Comparison of ENCODE assay signal across 1 cellular context in genomic region chr1:26387447-26387846, GRCh38.
TF ChIP-seq lines count a peak whose summit lies in the region.

No MANE protein-coding gene starts in this region.

TF ChIP-seq in HepG2, 621 proteins besides CTCF, POLR2A, EP300 and RAD21 (continues in another document):
- peak; percentile 100 for TF ChIP-seq FOSL2 (CRISPR knock-in tag; IDR thresholded peaks at IDR 0.05)
- TF ChIP-seq ARNT2 (CRISPR knock-in tag; IDR thresholded peaks at IDR 0.05; ENCODE audit: low read depth): peak; percentile 43; the same call in 1 of the 2 replicates
- peak; percentile 79; the same call in 1 of the 2 replicates for TF ChIP-seq CCDC6 (CRISPR knock-in tag; IDR thresholded peaks at IDR 0.05)
- peak; percentile 77 for TF ChIP-seq IRF2 (CRISPR knock-in tag; IDR thresholded peaks at IDR 0.05)
- no peak for TF ChIP-seq THAP8 (CRISPR knock-in tag; IDR thresholded peaks at IDR 0.05; ENCODE audit: borderline replicate concordance)
- TF ChIP-seq ZNF343 (CRISPR knock-in tag; IDR thresholded peaks at IDR 0.05): no peak
- TF ChIP-seq NBN (conservative IDR thresholded peaks at IDR 0.05): no peak
- TF ChIP-seq GABPA (IDR thresholded peaks at IDR 0.05; ENCODE audit: low read depth, low read length): no peak
- peak; percentile 54; the same call in 1 of the 2 replicates for TF ChIP-seq GABPA (CRISPR knock-in tag; IDR thresholded peaks at IDR 0.05; ENCODE audit: low read depth)
- no peak for TF ChIP-seq SRSF1 (optimal IDR thresholded peaks at IDR 0.05; ENCODE audit: low read depth, low read length)
- peak; percentile 100 for TF ChIP-seq JUNB (CRISPR knock-in tag; IDR thresholded peaks at IDR 0.05; ENCODE audit: borderline replicate concordance)
- peak; percentile 78 for TF ChIP-seq SKI (IDR thresholded peaks at IDR 0.05; ENCODE audit: partially characterized antibody)
- TF ChIP-seq, protein P1, sequence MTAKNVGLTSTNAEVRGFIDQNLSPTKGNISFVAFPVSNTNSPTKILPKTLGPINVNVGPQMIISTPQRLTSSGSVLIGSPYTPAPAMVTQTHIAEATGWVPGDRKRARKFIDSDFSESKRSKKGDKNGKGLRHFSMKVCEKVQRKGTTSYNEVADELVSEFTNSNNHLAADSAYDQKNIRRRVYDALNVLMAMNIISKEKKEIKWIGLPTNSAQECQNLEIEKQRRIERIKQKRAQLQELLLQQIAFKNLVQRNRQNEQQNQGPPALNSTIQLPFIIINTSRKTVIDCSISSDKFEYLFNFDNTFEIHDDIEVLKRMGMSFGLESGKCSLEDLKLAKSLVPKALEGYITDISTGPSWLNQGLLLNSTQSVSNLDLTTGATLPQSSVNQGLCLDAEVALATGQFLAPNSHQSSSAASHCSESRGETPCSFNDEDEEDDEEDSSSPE (CRISPR knock-in tag; IDR thresholded peaks at IDR 0.05): peak; percentile 79
- TF ChIP-seq, protein P2, sequence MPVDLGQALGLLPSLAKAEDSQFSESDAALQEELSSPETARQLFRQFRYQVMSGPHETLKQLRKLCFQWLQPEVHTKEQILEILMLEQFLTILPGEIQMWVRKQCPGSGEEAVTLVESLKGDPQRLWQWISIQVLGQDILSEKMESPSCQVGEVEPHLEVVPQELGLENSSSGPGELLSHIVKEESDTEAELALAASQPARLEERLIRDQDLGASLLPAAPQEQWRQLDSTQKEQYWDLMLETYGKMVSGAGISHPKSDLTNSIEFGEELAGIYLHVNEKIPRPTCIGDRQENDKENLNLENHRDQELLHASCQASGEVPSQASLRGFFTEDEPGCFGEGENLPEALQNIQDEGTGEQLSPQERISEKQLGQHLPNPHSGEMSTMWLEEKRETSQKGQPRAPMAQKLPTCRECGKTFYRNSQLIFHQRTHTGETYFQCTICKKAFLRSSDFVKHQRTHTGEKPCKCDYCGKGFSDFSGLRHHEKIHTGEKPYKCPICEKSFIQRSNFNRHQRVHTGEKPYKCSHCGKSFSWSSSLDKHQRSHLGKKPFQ (CRISPR knock-in tag; IDR thresholded peaks at IDR 0.05; ENCODE audit: insufficient replicate concordance): peak; percentile 98
- no peak for TF ChIP-seq ZSCAN25 (CRISPR knock-in tag; IDR thresholded peaks at IDR 0.05)
- peak; percentile 84 for TF ChIP-seq NCOA2 (CRISPR knock-in tag; IDR thresholded peaks at IDR 0.05)
- peak; percentile 87 for TF ChIP-seq HOXA3 (CRISPR knock-in tag; IDR thresholded peaks at IDR 0.05)
- TF ChIP-seq ELF1 (CRISPR knock-in tag; IDR thresholded peaks at IDR 0.05): 0 out of 2 replicates have a peak, but pooled peaks have one; percentile 33
- peak; percentile 85 for TF ChIP-seq TEAD3 (CRISPR knock-in tag; optimal IDR thresholded peaks at IDR 0.05; ENCODE audit: borderline replicate concordance)
- TF ChIP-seq MIER2 (CRISPR knock-in tag; IDR thresholded peaks at IDR 0.05): peak; percentile 81; the same call in 1 of the 2 replicates
- no peak for TF ChIP-seq NFRKB (IDR thresholded peaks at IDR 0.05)
- TF ChIP-seq RNF2 (conservative IDR thresholded peaks at IDR 0.05; ENCODE audit: low read depth): peak; percentile 87
- TF ChIP-seq ZNF7 (CRISPR knock-in tag; IDR thresholded peaks at IDR 0.05): 0 out of 2 replicates have a peak, but pooled peaks have one; percentile 8
- peak; percentile 65 for TF ChIP-seq GABPB1 (CRISPR knock-in tag; IDR thresholded peaks at IDR 0.05)
- no peak for TF ChIP-seq HCFC1 (IDR thresholded peaks at IDR 0.05; ENCODE audit: low read depth, low read length)
- TF ChIP-seq BATF2 (CRISPR knock-in tag; IDR thresholded peaks at IDR 0.05): no peak
- peak; percentile 55; the same call in 1 of the 2 replicates for TF ChIP-seq KDM5B (CRISPR knock-in tag; IDR thresholded peaks at IDR 0.05; ENCODE audit: borderline replicate concordance)
- no peak for TF ChIP-seq ZSCAN5A (CRISPR knock-in tag; IDR thresholded peaks at IDR 0.05; ENCODE audit: borderline replicate concordance)
- TF ChIP-seq YEATS2 (CRISPR knock-in tag; IDR thresholded peaks at IDR 0.05; ENCODE audit: borderline replicate concordance): peak; percentile 74; the same call in 1 of the 2 replicates
- TF ChIP-seq ONECUT2 (CRISPR knock-in tag; IDR thresholded peaks at IDR 0.05): peak; percentile 93
- 0 out of 2 replicates have a peak, but pooled peaks have one; percentile 75 for TF ChIP-seq ZNF44 (CRISPR knock-in tag; IDR thresholded peaks at IDR 0.05)
- TF ChIP-seq ZNF879 (CRISPR knock-in tag; IDR thresholded peaks at IDR 0.05): no peak
- TF ChIP-seq ZFY (CRISPR knock-in tag; IDR thresholded peaks at IDR 0.05): peak; percentile 21; the same call in 1 of the 2 replicates
- TF ChIP-seq MZF1 (CRISPR knock-in tag; IDR thresholded peaks at IDR 0.05; ENCODE audit: borderline replicate concordance): no peak
- peak; percentile 92 for TF ChIP-seq SMARCE1 (IDR thresholded peaks at IDR 0.05; ENCODE audit: borderline replicate concordance)
- peak; percentile 43; the same call in 1 of the 2 replicates for TF ChIP-seq LCORL (IDR thresholded peaks at IDR 0.05)
- TF ChIP-seq LCORL (CRISPR knock-in tag; IDR thresholded peaks at IDR 0.05): peak; percentile 97
- TF ChIP-seq ZNF530 (CRISPR knock-in tag; IDR thresholded peaks at IDR 0.05; ENCODE audit: low read depth): no peak
- no peak for TF ChIP-seq TP53 (CRISPR knock-in tag; conservative IDR thresholded peaks at IDR 0.05)
- peak; percentile 83 for TF ChIP-seq THRA (CRISPR knock-in tag; IDR thresholded peaks at IDR 0.05; ENCODE audit: borderline replicate concordance)
- peak; percentile 97; the same call in 1 of the 2 replicates for TF ChIP-seq KDM1A (CRISPR knock-in tag; IDR thresholded peaks at IDR 0.05)
- no peak; the same call in 1 of the 2 replicates for TF ChIP-seq ZNF432 (CRISPR knock-in tag; IDR thresholded peaks at IDR 0.05; ENCODE audit: borderline replicate concordance)
- peak; percentile 91 for TF ChIP-seq TBX2 (CRISPR knock-in tag; IDR thresholded peaks at IDR 0.05; ENCODE audit: borderline replicate concordance)
- 0 out of 2 replicates have a peak, but pooled peaks have one; percentile 18 for TF ChIP-seq ZNF501 (CRISPR knock-in tag; IDR thresholded peaks at IDR 0.05)
- TF ChIP-seq MEF2D (CRISPR knock-in tag; IDR thresholded peaks at IDR 0.05): peak; percentile 62
- TF ChIP-seq FUBP1 (CRISPR knock-in tag; IDR thresholded peaks at IDR 0.05; ENCODE audit: borderline replicate concordance): peak; percentile 36; the same call in 1 of the 2 replicates
- TF ChIP-seq NRL (CRISPR knock-in tag; IDR thresholded peaks at IDR 0.05; ENCODE audit: borderline replicate concordance): no peak
- peak; percentile 96 for TF ChIP-seq RCOR2 (CRISPR knock-in tag; IDR thresholded peaks at IDR 0.05)
- peak; percentile 46; the same call in 1 of the 2 replicates for TF ChIP-seq SOX13 (IDR thresholded peaks at IDR 0.05)
- TF ChIP-seq SOX13 (CRISPR knock-in tag; conservative IDR thresholded peaks at IDR 0.05 in 1 of 2, IDR thresholded peaks at IDR 0.05 in 1 of 2): peak in 1 of 2 experiments; percentile 67; a peak in 2 of 4 replicates
- peak; percentile 77 for TF ChIP-seq SOX5 (CRISPR knock-in tag; IDR thresholded peaks at IDR 0.05; ENCODE audit: borderline replicate concordance)
- TF ChIP-seq, protein P3, sequence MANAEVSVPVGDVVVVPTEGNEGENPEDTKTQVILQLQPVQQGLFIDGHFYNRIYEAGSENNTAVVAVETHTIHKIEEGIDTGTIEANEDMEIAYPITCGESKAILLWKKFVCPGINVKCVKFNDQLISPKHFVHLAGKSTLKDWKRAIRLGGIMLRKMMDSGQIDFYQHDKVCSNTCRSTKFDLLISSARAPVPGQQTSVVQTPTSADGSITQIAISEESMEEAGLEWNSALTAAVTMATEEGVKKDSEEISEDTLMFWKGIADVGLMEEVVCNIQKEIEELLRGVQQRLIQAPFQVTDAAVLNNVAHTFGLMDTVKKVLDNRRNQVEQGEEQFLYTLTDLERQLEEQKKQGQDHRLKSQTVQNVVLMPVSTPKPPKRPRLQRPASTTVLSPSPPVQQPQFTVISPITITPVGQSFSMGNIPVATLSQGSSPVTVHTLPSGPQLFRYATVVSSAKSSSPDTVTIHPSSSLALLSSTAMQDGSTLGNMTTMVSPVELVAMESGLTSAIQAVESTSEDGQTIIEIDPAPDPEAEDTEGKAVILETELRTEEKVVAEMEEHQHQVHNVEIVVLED (CRISPR knock-in tag; IDR thresholded peaks at IDR 0.05; ENCODE audit: borderline replicate concordance): peak; percentile 33; the same call in 1 of the 2 replicates
- TF ChIP-seq PHF21A (CRISPR knock-in tag; IDR thresholded peaks at IDR 0.05): peak; percentile 86
- TF ChIP-seq ZBTB2 (CRISPR knock-in tag; IDR thresholded peaks at IDR 0.05; ENCODE audit: low read depth): 0 out of 2 replicates have a peak, but pooled peaks have one; percentile 36
- TF ChIP-seq ZNF326 (CRISPR knock-in tag; IDR thresholded peaks at IDR 0.05; ENCODE audit: borderline replicate concordance): no peak
- TF ChIP-seq, protein P4, sequence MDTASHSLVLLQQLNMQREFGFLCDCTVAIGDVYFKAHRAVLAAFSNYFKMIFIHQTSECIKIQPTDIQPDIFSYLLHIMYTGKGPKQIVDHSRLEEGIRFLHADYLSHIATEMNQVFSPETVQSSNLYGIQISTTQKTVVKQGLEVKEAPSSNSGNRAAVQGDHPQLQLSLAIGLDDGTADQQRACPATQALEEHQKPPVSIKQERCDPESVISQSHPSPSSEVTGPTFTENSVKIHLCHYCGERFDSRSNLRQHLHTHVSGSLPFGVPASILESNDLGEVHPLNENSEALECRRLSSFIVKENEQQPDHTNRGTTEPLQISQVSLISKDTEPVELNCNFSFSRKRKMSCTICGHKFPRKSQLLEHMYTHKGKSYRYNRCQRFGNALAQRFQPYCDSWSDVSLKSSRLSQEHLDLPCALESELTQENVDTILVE (CRISPR knock-in tag; IDR thresholded peaks at IDR 0.05): peak; percentile 79; the same call in 1 of the 2 replicates
- TF ChIP-seq, protein P5, sequence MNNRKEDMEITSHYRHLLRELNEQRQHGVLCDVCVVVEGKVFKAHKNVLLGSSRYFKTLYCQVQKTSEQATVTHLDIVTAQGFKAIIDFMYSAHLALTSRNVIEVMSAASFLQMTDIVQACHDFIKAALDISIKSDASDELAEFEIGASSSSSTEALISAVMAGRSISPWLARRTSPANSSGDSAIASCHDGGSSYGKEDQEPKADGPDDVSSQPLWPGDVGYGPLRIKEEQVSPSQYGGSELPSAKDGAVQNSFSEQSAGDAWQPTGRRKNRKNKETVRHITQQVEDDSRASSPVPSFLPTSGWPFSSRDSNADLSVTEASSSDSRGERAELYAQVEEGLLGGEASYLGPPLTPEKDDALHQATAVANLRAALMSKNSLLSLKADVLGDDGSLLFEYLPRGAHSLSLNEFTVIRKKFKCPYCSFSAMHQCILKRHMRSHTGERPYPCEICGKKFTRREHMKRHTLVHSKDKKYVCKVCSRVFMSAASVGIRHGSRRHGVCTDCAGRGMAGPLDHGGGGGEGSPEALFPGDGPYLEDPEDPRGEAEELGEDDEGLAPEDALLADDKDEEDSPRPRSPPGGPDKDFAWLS (CRISPR knock-in tag; IDR thresholded peaks at IDR 0.05; ENCODE audit: borderline replicate concordance): no peak
